Comparison of ENCODE assay signal across 1 cellular context in the genomic region with DNA sequence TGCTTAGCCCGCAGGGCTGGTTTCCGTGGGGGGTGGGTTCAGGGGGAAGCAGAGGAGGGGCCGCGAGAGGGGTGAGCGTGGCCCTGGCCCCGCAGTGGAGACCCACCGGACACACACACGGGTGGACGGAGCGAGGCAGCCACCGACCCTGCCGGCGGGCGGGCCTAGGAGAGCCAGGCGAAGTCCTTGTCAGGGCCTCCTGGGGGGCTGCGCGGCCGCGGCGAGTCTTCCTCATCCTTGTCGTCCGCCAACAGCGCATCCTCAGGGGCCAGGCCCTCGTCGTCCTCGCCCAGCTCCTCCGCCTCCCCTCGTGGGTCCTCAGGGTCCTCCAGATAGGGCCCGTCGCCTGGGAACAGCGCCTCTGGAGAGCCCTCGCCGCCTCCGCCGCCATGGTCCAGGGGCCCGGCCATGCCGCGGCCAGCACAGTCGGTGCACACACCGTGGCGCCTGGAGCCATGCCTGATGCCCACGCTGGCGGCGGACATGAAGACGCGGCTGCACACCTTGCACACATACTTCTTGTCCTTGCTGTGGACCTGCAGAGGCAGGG.
TF ChIP-seq lines count a peak whose summit lies in the region.

No MANE protein-coding gene starts in this region.

TF ChIP-seq in K562, 482 proteins besides CTCF, POLR2A, EP300 and RAD21:
- TF ChIP-seq MYNN (IDR thresholded peaks at IDR 0.05) (no peak), MYNN (CRISPR knock-in tag; IDR thresholded peaks at IDR 0.05) (no peak), ZKSCAN8 (CRISPR knock-in tag; IDR thresholded peaks at IDR 0.05) (no peak), ZNF324 (CRISPR knock-in tag; IDR thresholded peaks at IDR 0.05) (no peak), TSC22D4 (tag; IDR thresholded peaks at IDR 0.05) (no peak), RBM22 (IDR thresholded peaks at IDR 0.05; ENCODE audit: low read depth, low read length, poor library complexity, severe bottlenecking) (peak; percentile 13), ZNF57 (CRISPR knock-in tag; IDR thresholded peaks at IDR 0.05) (no peak), POLR2G (IDR thresholded peaks at IDR 0.05; ENCODE audit: low read depth, low read length) (peak; percentile 26; the same call in 1 of the 2 replicates)
- TF ChIP-seq, protein P1, sequence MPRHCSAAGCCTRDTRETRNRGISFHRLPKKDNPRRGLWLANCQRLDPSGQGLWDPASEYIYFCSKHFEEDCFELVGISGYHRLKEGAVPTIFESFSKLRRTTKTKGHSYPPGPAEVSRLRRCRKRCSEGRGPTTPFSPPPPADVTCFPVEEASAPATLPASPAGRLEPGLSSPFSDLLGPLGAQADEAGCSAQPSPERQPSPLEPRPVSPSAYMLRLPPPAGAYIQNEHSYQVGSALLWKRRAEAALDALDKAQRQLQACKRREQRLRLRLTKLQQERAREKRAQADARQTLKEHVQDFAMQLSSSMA (CRISPR knock-in tag; IDR thresholded peaks at IDR 0.05) = no peak
- TF ChIP-seq, protein P2, sequence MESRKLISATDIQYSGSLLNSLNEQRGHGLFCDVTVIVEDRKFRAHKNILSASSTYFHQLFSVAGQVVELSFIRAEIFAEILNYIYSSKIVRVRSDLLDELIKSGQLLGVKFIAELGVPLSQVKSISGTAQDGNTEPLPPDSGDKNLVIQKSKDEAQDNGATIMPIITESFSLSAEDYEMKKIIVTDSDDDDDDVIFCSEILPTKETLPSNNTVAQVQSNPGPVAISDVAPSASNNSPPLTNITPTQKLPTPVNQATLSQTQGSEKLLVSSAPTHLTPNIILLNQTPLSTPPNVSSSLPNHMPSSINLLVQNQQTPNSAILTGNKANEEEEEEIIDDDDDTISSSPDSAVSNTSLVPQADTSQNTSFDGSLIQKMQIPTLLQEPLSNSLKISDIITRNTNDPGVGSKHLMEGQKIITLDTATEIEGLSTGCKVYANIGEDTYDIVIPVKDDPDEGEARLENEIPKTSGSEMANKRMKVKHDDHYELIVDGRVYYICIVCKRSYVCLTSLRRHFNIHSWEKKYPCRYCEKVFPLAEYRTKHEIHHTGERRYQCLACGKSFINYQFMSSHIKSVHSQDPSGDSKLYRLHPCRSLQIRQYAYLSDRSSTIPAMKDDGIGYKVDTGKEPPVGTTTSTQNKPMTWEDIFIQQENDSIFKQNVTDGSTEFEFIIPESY (CRISPR knock-in tag; IDR thresholded peaks at IDR 0.05) = peak; percentile 61
- TF ChIP-seq, protein P3, sequence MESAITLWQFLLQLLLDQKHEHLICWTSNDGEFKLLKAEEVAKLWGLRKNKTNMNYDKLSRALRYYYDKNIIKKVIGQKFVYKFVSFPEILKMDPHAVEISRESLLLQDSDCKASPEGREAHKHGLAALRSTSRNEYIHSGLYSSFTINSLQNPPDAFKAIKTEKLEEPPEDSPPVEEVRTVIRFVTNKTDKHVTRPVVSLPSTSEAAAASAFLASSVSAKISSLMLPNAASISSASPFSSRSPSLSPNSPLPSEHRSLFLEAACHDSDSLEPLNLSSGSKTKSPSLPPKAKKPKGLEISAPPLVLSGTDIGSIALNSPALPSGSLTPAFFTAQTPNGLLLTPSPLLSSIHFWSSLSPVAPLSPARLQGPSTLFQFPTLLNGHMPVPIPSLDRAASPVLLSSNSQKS (CRISPR knock-in tag; IDR thresholded peaks at IDR 0.05) = no peak
- TF ChIP-seq, protein P4, sequence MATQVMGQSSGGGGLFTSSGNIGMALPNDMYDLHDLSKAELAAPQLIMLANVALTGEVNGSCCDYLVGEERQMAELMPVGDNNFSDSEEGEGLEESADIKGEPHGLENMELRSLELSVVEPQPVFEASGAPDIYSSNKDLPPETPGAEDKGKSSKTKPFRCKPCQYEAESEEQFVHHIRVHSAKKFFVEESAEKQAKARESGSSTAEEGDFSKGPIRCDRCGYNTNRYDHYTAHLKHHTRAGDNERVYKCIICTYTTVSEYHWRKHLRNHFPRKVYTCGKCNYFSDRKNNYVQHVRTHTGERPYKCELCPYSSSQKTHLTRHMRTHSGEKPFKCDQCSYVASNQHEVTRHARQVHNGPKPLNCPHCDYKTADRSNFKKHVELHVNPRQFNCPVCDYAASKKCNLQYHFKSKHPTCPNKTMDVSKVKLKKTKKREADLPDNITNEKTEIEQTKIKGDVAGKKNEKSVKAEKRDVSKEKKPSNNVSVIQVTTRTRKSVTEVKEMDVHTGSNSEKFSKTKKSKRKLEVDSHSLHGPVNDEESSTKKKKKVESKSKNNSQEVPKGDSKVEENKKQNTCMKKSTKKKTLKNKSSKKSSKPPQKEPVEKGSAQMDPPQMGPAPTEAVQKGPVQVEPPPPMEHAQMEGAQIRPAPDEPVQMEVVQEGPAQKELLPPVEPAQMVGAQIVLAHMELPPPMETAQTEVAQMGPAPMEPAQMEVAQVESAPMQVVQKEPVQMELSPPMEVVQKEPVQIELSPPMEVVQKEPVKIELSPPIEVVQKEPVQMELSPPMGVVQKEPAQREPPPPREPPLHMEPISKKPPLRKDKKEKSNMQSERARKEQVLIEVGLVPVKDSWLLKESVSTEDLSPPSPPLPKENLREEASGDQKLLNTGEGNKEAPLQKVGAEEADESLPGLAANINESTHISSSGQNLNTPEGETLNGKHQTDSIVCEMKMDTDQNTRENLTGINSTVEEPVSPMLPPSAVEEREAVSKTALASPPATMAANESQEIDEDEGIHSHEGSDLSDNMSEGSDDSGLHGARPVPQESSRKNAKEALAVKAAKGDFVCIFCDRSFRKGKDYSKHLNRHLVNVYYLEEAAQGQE (CRISPR knock-in tag; IDR thresholded peaks at IDR 0.05; ENCODE audit: low read depth) = no peak
